ENCODE assay signal across 8 cellular contexts in genomic region chr10:92592761-92593552, GRCh38. TPM values are rescaled to one million over a fixed set of nuclear protein-coding genes. Genes with fewer than 3 reads are reported as not detected.
DNase-seq lines count a peak whose midpoint lies in the region; ATAC-seq and TF ChIP-seq lines count a peak whose summit lies in the region.

KIF11 (plus strand) TSS chr10:92593130; CDS start chr10:92593376, 246 bp downstream.

- peaks cover 5% of the 10 kb centered on the region for H3K27me3 Mint-ChIP-seq in CD8-positive, alpha-beta T cell (ENCODE audit: low read depth)

- no peaks in the 10 kb centered on the region for H3K27me3 ChIP-seq in CD8-positive, alpha-beta T cell (ENCODE audit: insufficient read depth, low read length)
- no peaks in the 10 kb centered on the region for H3K27me3 ChIP-seq in effector memory CD4-positive, alpha-beta T cell (replicated peaks; ENCODE audit: control insufficient read depth, insufficient read depth, low read length, poor library complexity, severe bottlenecking)

- H3K9me3 Mint-ChIP-seq in CD8-positive, alpha-beta T cell: no peaks in the 10 kb centered on the region

- peaks cover 20% of the 10 kb centered on the region for H3K4me1 ChIP-seq in CD8-positive, alpha-beta T cell (ENCODE audit: insufficient read depth, low read length)
- H3K4me1 ChIP-seq in effector memory CD4-positive, alpha-beta T cell (ENCODE audit: control insufficient read depth, insufficient read depth, low read length, poor library complexity, severe bottlenecking): peaks cover 10% of the 10 kb centered on the region

- H3K4me3 Mint-ChIP-seq in CD8-positive, alpha-beta T cell: peak within 1 kb of the TSS; percentile 97

- H3K4me3 ChIP-seq in CD8-positive, alpha-beta T cell (ENCODE audit: low read depth, low read length): peak within 1 kb of the TSS; percentile 82
- H3K4me3 ChIP-seq in effector memory CD4-positive, alpha-beta T cell (ENCODE audit: insufficient read depth, low read depth, low read length, poor library complexity, severe bottlenecking): peak within 1 kb of the TSS; percentile 90

- peak within 1 kb of the TSS; percentile 99 for H3K27ac Mint-ChIP-seq in CD8-positive, alpha-beta T cell

- no peaks in the 10 kb centered on the region for H3K9me3 ChIP-seq in CD8-positive, alpha-beta T cell (ENCODE audit: low read length)
- H3K9me3 ChIP-seq in effector memory CD4-positive, alpha-beta T cell (ENCODE audit: control insufficient read depth, low read length): no peaks in the 10 kb centered on the region

- ATAC-seq in CD8-positive, alpha-beta T cell: peak; percentile 87
- ATAC-seq in GM19467 (IDR thresholded peaks at IDR 0.05; ENCODE audit: unreplicated experiment): peak; percentile 82

- peaks cover 28% of the 10 kb centered on the region for H3K4me1 Mint-ChIP-seq in CD8-positive, alpha-beta T cell (ENCODE audit: low read depth)

- CTCF ChIA-PET in CD8-positive, alpha-beta T cell (lab: Charles Lee): interaction anchor here (1.8 to 5.0 kb wide), 2 partner anchors 18 to 76 kb away, joined by 6 to 38 read pairs; partner anchors contain the start of gene IDE

- no peaks in the 10 kb centered on the region for H3K36me3 ChIP-seq in CD8-positive, alpha-beta T cell (ENCODE audit: insufficient read depth, low read length)
- H3K36me3 ChIP-seq in effector memory CD4-positive, alpha-beta T cell (ENCODE audit: control insufficient read depth, insufficient read depth, low read length): no peaks in the 10 kb centered on the region

- H3K36me3 Mint-ChIP-seq in CD8-positive, alpha-beta T cell: peaks cover 6% of the 10 kb centered on the region

- DNase-seq in CD8-positive, alpha-beta T cell: peak; percentile 94 to 99 (median 96)
- DNase-seq in HS-5 (ENCODE audit: low read depth) (peak; percentile 89), lung microvascular endothelial cell (ENCODE audit: low read depth in 2 of 2) (peak; percentile 96 to 97)
- peak; percentile 87 for DNase-seq in NK-92 treated with Interleukin-12 subunit alpha and Interleukin-12 subunit beta, amount 100 ng/mL, for 24 hours (lab: John Stamatoyannopoulos, UW)
- peak; percentile 98 for DNase-seq in activated CD8-positive, alpha-beta memory T cell treated with anti-CD3 and anti-CD28 coated beads for 24 hours
- DNase-seq in effector memory CD4-positive, alpha-beta T cell: peak; percentile 89 to 94 (median 94)
- DNase-seq in stimulated activated CD4-positive, alpha-beta T cell treated with anti-CD3 and anti-CD28 coated beads, TNF-alpha, amount 100 ng/mL, for 48 hours (ENCODE audit: low read depth in 3 of 3): peak; percentile 96 to 97 (median 97)

- H3K27ac ChIP-seq in CD8-positive, alpha-beta T cell (ENCODE audit: low read depth, low read length): peak within 1 kb of the TSS; percentile 72
- H3K27ac ChIP-seq in effector memory CD4-positive, alpha-beta T cell (ENCODE audit: insufficient read depth, low read length, poor library complexity, severe bottlenecking): peak within 1 kb of the TSS; percentile 87

- intact Hi-C loops in CD8-positive, alpha-beta T cell (cut with DNase I, micrococcal nuclease): loop anchor here (1.0 to 10.0 kb wide), 10 partner anchors 76 to 1718 kb away; partner anchors contain the start of genes CEP55 (in 1 of the 2), CPEB3 (in 1 of the 2), EXOC6 (in 1 of the 2) and FRA10AC1 (in 1 of the 2)

- no peak for TF ChIP-seq CTCF in CD8-positive, alpha-beta T cell (IDR thresholded peaks at IDR 0.05)

- POLR2A ChIA-PET in CD8-positive, alpha-beta T cell (lab: Charles Lee): interaction anchor here (0.7 to 5.0 kb wide), 5 partner anchors 16 to 303 kb away, joined by 3 to 55 read pairs (median 9); partner anchors contain the start of genes EXOC6, IDE and MARCHF5

RNA-seq across cellular contexts. Expression of gene KIF11, which starts in this region (rescaled TPM):
- total RNA-seq in CD8-positive, alpha-beta T cell: under 1 TPM; 0.36 to 0.38 TPM
- total RNA-seq in lung microvascular endothelial cell: 3.2 and 10.5 TPM in 2 replicates

Comparison
In these comparisons a context has a peak if more than half of its experiments do, and no peak if none do; other contexts are left out.
1. Peak in every context shown above with its lines: DNase-seq, ATAC-seq, H3K4me3 ChIP-seq and H3K27ac ChIP-seq.
2. Peak in DNase-seq, ATAC-seq, H3K4me3 ChIP-seq and H3K27ac ChIP-seq in CD8-positive, alpha-beta T cell; RNA of the gene not detected or under 1 TPM.